9 cellular contexts compared by ENCODE assay signal in genomic region chr2:127408807-127409099, GRCh38. TPM values are rescaled to one million over a fixed set of nuclear protein-coding genes. Genes with fewer than 3 reads are reported as not detected.
A peak's percentile ranks its signal among the peaks of the same experiment; 100 is the strongest.
DNase-seq lines count a peak whose midpoint lies in the region; ATAC-seq and TF ChIP-seq lines count a peak whose summit lies in the region.
"Had no signal": no experiment of that assay in that cellular context is flagged by ENCODE, and none has a peak within 500 bp of the region (broad histone marks: within the 10 kb centered on the region; RNA-seq: fewer than 3 reads in every experiment).

No MANE protein-coding gene starts in this region.

- intact Hi-C loops in transverse colon (cut with DNase I; ENCODE audit: low total_unique reads), result no loop called here

- no peaks in the 10 kb centered on the region for H3K27me3 ChIP-seq in transverse colon

- 69 to 72% methylated on average over 7 to 10 of the region's 10 CpGs for WGBS in transverse colon (ENCODE audit: low coverage in 1 of 2), 2 donors

- H3K27ac Mint-ChIP-seq in activated T-cell treated with anti-CD3 and anti-CD28 coated beads, Interleukin-2, amount 50 U/mL, for 72 hours, result no peak overlapping the region
- no peak overlapping the region for H3K27ac Mint-ChIP-seq in memory B cell

- no peaks in the 10 kb centered on the region for H3K9me3 Mint-ChIP-seq in activated T-cell treated with anti-CD3 and anti-CD28 coated beads, Interleukin-2, amount 50 U/mL, for 72 hours
- peaks cover 3% of the 10 kb centered on the region for H3K9me3 Mint-ChIP-seq in memory B cell

- peak overlapping the region; percentile 65 to 73 for H3K4me3 Mint-ChIP-seq in activated T-cell treated with anti-CD3 and anti-CD28 coated beads, Interleukin-2, amount 50 U/mL, for 72 hours
- peak overlapping the region; percentile 75 for H3K4me3 Mint-ChIP-seq in memory B cell

- H3K4me3 ChIP-seq in transverse colon, result peak overlapping the region in 2 of 4 donors; percentile 38 to 63

- H3K36me3 Mint-ChIP-seq in activated T-cell treated with anti-CD3 and anti-CD28 coated beads, Interleukin-2, amount 50 U/mL, for 72 hours (ENCODE audit: insufficient read depth in 2 of 2), result peaks cover 0 to 3% of the 10 kb centered on the region in 2 donors
- no peaks in the 10 kb centered on the region for H3K36me3 Mint-ChIP-seq in memory B cell

- TF ChIP-seq EP300 in transverse colon (IDR thresholded peaks at IDR 0.05; ENCODE audit: low read depth), result no peak

- no peaks in the 10 kb centered on the region for H3K9me3 ChIP-seq in transverse colon

- no peak for TF ChIP-seq CTCF in transverse colon (IDR thresholded peaks at IDR 0.05)

- no peak for DNase-seq in activated T-cell treated with anti-CD3 and anti-CD28 coated beads, Interleukin-2, amount 50 U/mL, for 72 hours
- no peak for DNase-seq in activated T-cell treated with anti-CD3 and anti-CD28 coated beads, Interleukin-2, amount 50 U/mL, for 1 hour
- no peak for DNase-seq in memory B cell (ENCODE audit: low spot score in 2 of 2)
- no peak for DNase-seq in transverse colon
- no peak for DNase-seq in nucleus accumbens (lab: John Stamatoyannopoulos, UW)
- no peak for DNase-seq in DMS114 treated with DMSO at 0.1 percent for 48 hours (lab: John Stamatoyannopoulos, UW; ENCODE audit: unreplicated experiment)
- no peak for DNase-seq in NOMO-1 treated with DMSO at 0.1 percent for 48 hours (lab: John Stamatoyannopoulos, UW; ENCODE audit: unreplicated experiment)

- no peak for TF ChIP-seq POLR2A in transverse colon (IDR thresholded peaks at IDR 0.05)

- no peak for ATAC-seq in activated T-cell treated with anti-CD3 and anti-CD28 coated beads, Interleukin-2, amount 50 U/mL, for 72 hours (replicated peaks in 1 of 2)
- no peak for ATAC-seq in memory B cell (ENCODE audit: low read depth)

- peaks cover 16% of the 10 kb centered on the region for H3K27me3 Mint-ChIP-seq in activated T-cell treated with anti-CD3 and anti-CD28 coated beads, Interleukin-2, amount 50 U/mL, for 72 hours (ENCODE audit: low read depth)
- no peaks in the 10 kb centered on the region for H3K27me3 Mint-ChIP-seq in memory B cell

- H3K4me1 ChIP-seq in transverse colon, result peaks cover 6 to 45% (median 24%) of the 10 kb centered on the region in 4 donors

- in situ Hi-C loops in transverse colon (cut with MboI; ENCODE audit: low pct_ligation_motif_present in 1 of 4, low pct_unique_long_range_greater_than_20kb in 1 of 4, low sequenced_read_pairs in 3 of 4), result no loop called here

- peaks cover 30% of the 10 kb centered on the region for H3K4me1 Mint-ChIP-seq in activated T-cell treated with anti-CD3 and anti-CD28 coated beads, Interleukin-2, amount 50 U/mL, for 72 hours (ENCODE audit: low read depth)
- peaks cover 29% of the 10 kb centered on the region for H3K4me1 Mint-ChIP-seq in memory B cell

- H3K27ac ChIP-seq in angular gyrus (ENCODE audit: low read depth, low read length), result peak overlapping the region; percentile 86
- peak overlapping the region; percentile 85 to 90 (median 86) for H3K27ac ChIP-seq in transverse colon

- H3K36me3 ChIP-seq in transverse colon, result no peaks in the 10 kb centered on the region

RNA-seq across cellular contexts. Expression of gene PROC, which starts 9.5 kb away (rescaled TPM):
- total RNA-seq in activated T-cell treated with anti-CD3 and anti-CD28 coated beads, Interleukin-2, amount 50 U/mL, for 72 hours, result under 1 TPM in 1 of 2 donors, not detected in 1; 0.42 TPM
- total RNA-seq in transverse colon, result 1 to 10 TPM in 2 of 4 donors, not detected in 2; 2.9 to 3.0 TPM
- total RNA-seq: omental fat pad had no signal

RNA-seq across cellular contexts. Expression of gene MAP3K2, which starts 21.0 kb away (rescaled TPM):
- total RNA-seq in activated T-cell treated with anti-CD3 and anti-CD28 coated beads, Interleukin-2, amount 50 U/mL, for 72 hours, result 10 to 100 TPM; 48.9 to 49.1 TPM
- 10 to 100 TPM; 39.4 to 95.4 (median 72.9) TPM for total RNA-seq in transverse colon
